1 cellular context compared by ENCODE assay signal in genomic region chr2:46481541-46482193, GRCh38.
TF ChIP-seq lines count a peak whose summit lies in the region.

No MANE protein-coding gene starts in this region.

TF ChIP-seq in SK-N-SH treated with all-trans-retinoic acid at 6 μM for 48 hours, 23 proteins besides CTCF, POLR2A, EP300 and RAD21 (continued from another document):
- no peak for TF ChIP-seq TSHZ2 (CRISPR knock-in tag; IDR thresholded peaks at IDR 0.05)
- TF ChIP-seq ISL1 (CRISPR knock-in tag; IDR thresholded peaks at IDR 0.05), result peak; percentile 68
